ENCODE assay signal across 24 cellular contexts in the genomic region with DNA sequence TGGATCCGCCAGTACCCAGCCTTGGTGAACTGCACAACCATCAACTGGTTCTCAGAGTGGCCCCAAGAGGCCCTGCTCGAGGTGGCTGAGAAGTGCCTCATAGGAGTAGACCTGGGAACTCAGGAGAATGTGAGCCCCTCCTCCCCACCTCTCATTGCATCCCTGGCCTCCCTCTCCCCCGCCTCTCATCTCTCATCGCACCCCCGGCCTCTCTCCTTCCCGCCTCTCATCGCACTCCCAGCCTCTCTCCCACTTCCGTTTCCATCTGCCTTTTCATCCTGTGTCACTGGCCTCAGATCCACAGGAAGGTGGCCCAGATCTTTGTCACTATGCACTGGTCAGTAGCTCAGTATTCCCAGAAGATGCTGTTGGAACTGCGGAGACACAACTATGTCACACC. TPM values are rescaled to one million over a fixed set of nuclear protein-coding genes. Genes with fewer than 3 reads are reported as not detected.
"Had no signal": no experiment of that assay in that cellular context is flagged by ENCODE, and none has a peak within 500 bp of the region (broad histone marks: within the 10 kb centered on the region; RNA-seq: fewer than 3 reads in every experiment).

No MANE protein-coding gene starts in this region.

- H3K27ac ChIP-seq: coronary artery, esophagus squamous epithelium, prostate gland, right atrium auricular region, testis, tibial artery had no signal

- H3K27me3 ChIP-seq: right atrium auricular region, testis had no signal

- H3K4me3 ChIP-seq: coronary artery, esophagus squamous epithelium, prostate gland, right atrium auricular region, smooth muscle cell, testis, tibial artery had no signal

- FAIRE-seq: endometrium had no signal

- ATAC-seq: left lobe of liver; naive thymus-derived CD4-positive, alpha-beta T cell; sciatic nerve; stimulated activated memory B cell treated with anti-CD40 and anti-IgM and Interleukin-4, amounts not matched to agents 10 μg/mL and 1 μg/mL and 100 μg/mL, for 72 hours; stimulated activated naive CD8-positive, alpha-beta T cell treated with anti-CD3 and anti-CD28 coated beads, Interleukin-15, Interleukin-2, amounts not matched to agents 100 U/mL and 50 U/mL, for 24 hours had no signal

- DNase-seq: dermis blood vessel endothelial cell; effector memory CD4-positive, alpha-beta T cell; erythroblast; esophagus squamous epithelium; foreskin melanocyte; hypothalamus; immature natural killer cell; islet precursor cell; mesenchymal stem cell; naive thymus-derived CD4-positive, alpha-beta T cell; nucleus accumbens; stimulated activated CD4-positive, alpha-beta T cell treated with anti-CD3 and anti-CD28 coated beads, Interleukin-4, amount 100 ng/mL, for 4 hours; stimulated activated naive CD8-positive, alpha-beta T cell treated with anti-CD3 and anti-CD28 coated beads, Interleukin-15, Interleukin-2, amounts not matched to agents 100 U/mL and 50 U/mL, for 24 hours; substantia nigra; testis; tibial artery had no signal

- H3K4me2 ChIP-seq: smooth muscle cell had no signal

- H3K36me3 ChIP-seq: esophagus squamous epithelium, prostate gland, right atrium auricular region, tibial artery had no signal

- H3K4me1 ChIP-seq: prostate gland, right atrium auricular region, testis, tibial artery had no signal

- H3K9me3 ChIP-seq: esophagus squamous epithelium, prostate gland, right atrium auricular region, testis, tibial artery had no signal

RNA-seq across cellular contexts. Expression of a gene that starts 53.3 kb away (rescaled TPM):
- polyA plus RNA-seq: immature natural killer cell; naive thymus-derived CD4-positive, alpha-beta T cell had no signal
